18 cellular contexts compared by ENCODE assay signal in the genomic region with DNA sequence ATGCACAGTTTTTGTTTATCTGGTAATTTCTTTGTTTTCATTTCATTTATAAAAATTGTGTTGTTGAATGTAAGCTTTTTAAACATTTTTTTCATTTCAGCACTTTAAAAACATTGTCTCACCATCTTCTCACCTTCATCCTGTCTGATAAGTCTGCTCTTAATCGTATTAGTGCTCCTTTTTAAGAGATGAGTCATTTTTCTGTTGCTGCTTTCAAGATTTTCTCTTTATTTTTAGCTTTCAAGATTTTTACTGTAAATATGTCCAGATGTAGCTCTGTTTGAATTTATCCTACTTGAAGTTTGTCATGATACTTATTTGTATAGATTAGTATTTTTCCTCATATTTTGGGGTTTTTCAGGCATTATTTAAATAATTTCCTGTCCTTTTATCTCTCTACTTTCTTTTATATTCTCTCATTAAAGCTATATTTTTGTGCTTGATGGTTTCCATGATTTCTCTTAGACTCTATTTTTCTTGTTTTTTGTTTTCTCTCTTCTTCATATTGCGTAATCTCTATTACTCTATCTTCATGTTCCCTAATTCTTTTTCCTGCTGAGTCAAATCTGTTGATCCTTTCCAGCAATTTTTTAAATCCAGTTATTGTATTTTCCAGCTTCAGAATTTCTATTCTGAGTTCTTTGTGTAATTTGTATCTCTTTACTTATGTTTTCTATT.
"Had no signal": no experiment of that assay in that cellular context is flagged by ENCODE, and none has a peak within 500 bp of the region (broad histone marks: within the 10 kb centered on the region; RNA-seq: fewer than 3 reads in every experiment).

No MANE protein-coding gene starts in this region.

- H3K36me3 ChIP-seq: heart left ventricle, spleen, tibial artery, upper lobe of left lung, uterus had no signal

- H3K27ac ChIP-seq: heart left ventricle, psoas muscle, spleen, tibial artery, upper lobe of left lung, uterus had no signal

- ATAC-seq: effector memory CD8-positive, alpha-beta T cell; heart left ventricle; naive thymus-derived CD4-positive, alpha-beta T cell; psoas muscle; sciatic nerve; stimulated activated memory B cell treated with anti-CD40 and anti-IgM and Interleukin-4, amounts not matched to agents 10 μg/mL and 1 μg/mL and 100 μg/mL, for 72 hours had no signal

- H3K4me3 ChIP-seq: heart left ventricle, psoas muscle, spleen, tibial artery, upper lobe of left lung, uterus had no signal

- H3K27me3 ChIP-seq: heart left ventricle, spleen, tibial artery, upper lobe of left lung, uterus had no signal

- H3K9me3 ChIP-seq: psoas muscle, tibial artery, upper lobe of left lung, uterus had no signal

- DNase-seq: effector memory CD8-positive, alpha-beta T cell; erythroblast; heart left ventricle; hippocampal formation; kidney glomerular epithelial cell; naive thymus-derived CD4-positive, alpha-beta T cell; nephron progenitor cell; psoas muscle; retina; spleen; stimulated activated CD4-positive, alpha-beta T cell treated with anti-CD3 and anti-CD28 coated beads, Interleukin-15, amount 100 ng/mL, for 24 hours; stimulated activated CD4-positive, alpha-beta T cell treated with anti-CD3 and anti-CD28 coated beads, Interleukin-1b, Interleukin-23, amount 100 ng/mL, for 48 hours; stimulated activated CD4-positive, alpha-beta T cell treated with anti-CD3 and anti-CD28 coated beads, Interleukin-4, amount 100 ng/mL, for 24 hours; tibial artery; upper lobe of left lung; uterus had no signal

- H3K4me1 ChIP-seq: heart left ventricle, psoas muscle, spleen, tibial artery, upper lobe of left lung, uterus had no signal
